8 cellular contexts compared by ENCODE assay signal in the genomic region with DNA sequence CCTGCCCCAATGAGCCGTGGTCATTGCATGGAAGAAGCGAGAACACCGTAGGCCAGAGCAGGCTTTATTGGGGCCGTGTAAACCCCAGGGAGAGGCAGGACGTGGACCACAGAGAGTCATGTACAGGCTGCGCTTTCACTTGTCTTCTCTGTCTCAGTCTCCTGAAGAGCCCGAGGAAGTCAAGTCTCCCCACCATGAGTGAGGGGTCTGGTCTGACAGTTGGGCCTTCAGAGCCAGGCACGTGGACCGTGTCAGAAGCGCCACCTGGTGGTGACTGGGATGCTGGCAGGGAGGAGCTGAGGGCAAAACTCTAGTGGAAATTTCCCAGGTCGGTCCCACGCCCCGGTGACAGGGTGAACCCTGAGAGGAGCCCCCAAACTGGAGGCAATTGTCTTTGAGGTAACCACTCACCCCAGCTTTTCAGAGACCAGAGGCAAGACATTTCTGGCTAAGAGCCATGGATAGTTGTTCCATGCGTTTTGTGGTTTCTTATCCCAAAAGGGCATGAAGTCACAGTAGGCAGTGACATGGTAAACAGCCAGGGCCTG. TPM values are rescaled to one million over a fixed set of nuclear protein-coding genes. Genes with fewer than 3 reads are reported as not detected.
A peak's percentile ranks its signal among the peaks of the same experiment; 100 is the strongest.
DNase-seq lines count a peak whose midpoint lies in the region; ATAC-seq and TF ChIP-seq lines count a peak whose summit lies in the region.

No MANE protein-coding gene starts in this region.

- WGBS in body of pancreas, 2 donors = 32 to 83% methylated on average over 3 to 13 of the region's 14 CpGs

- H3K27me3 ChIP-seq in WERI-Rb-1 (ENCODE audit: insufficient read depth, low read depth, severe bottlenecking) (no peaks in the 10 kb centered on the region), body of pancreas (no peaks in the 10 kb centered on the region)

- TF ChIP-seq CTCF in LNCAP (IDR thresholded peaks at IDR 0.05) = peak; percentile 97
- peak; percentile 94 for TF ChIP-seq CTCF in WERI-Rb-1 (IDR thresholded peaks at IDR 0.05; ENCODE audit: low read depth, low read length)
- TF ChIP-seq CTCF in body of pancreas (IDR thresholded peaks at IDR 0.05) = peak; percentile 74 to 92 (median 90)

- H3K27ac ChIP-seq in WERI-Rb-1 (peak overlapping the region; percentile 40), body of pancreas (no peak overlapping the region)

- H3K4me3 ChIP-seq in WERI-Rb-1 (ENCODE audit: low read depth, low read length) (no peak overlapping the region), body of pancreas (no peak overlapping the region)

- TF ChIP-seq POLR2A in body of pancreas (IDR thresholded peaks at IDR 0.05) = peak in 1 of 3 donors; percentile 9

- H3K4me1 ChIP-seq in body of pancreas = peaks cover 7% of the 10 kb centered on the region

- peaks cover 21% of the 10 kb centered on the region for H3K36me3 ChIP-seq in WERI-Rb-1
- H3K36me3 ChIP-seq in body of pancreas (replicated peaks in 1 of 2; ENCODE audit: insufficient read depth in 1 of 2, low read depth in 2 of 2) = peaks cover 3 to 24% of the 10 kb centered on the region in 2 donors

- H3K9me3 ChIP-seq in WERI-Rb-1 (ENCODE audit: severe bottlenecking) (no peaks in the 10 kb centered on the region), body of pancreas (no peaks in the 10 kb centered on the region)

- ATAC-seq in body of pancreas = peak; percentile 62
- no peak for ATAC-seq in HG02763 (IDR thresholded peaks at IDR 0.05; ENCODE audit: unreplicated experiment)

- DNase-seq in GDM1 (lab: John Stamatoyannopoulos, UW) = peak; percentile 46
- DNase-seq in WERI-Rb-1 = peak; percentile 82
- DNase-seq in body of pancreas = peak; percentile 61 to 76 (median 72)
- DNase-seq in islet precursor cell = peak; percentile 76
- peak; percentile 88 for DNase-seq in stimulated activated CD4-positive, alpha-beta T cell treated with anti-CD3 and anti-CD28 coated beads, Interleukin-2, amount 100 ng/mL, for 24 hours
- no peak for DNase-seq in DMS153 treated with DMSO at 0.1 percent for 48 hours (lab: John Stamatoyannopoulos, UW; ENCODE audit: unreplicated experiment)

- intact Hi-C loops in body of pancreas (cut with DNase I) = loop anchor here (5.0 kb wide), 1 partner anchor 43 kb away; no protein-coding TSS in a partner anchor

RNA-seq across cellular contexts. Expression of a gene that starts 17.4 kb away (rescaled TPM):
- total RNA-seq in body of pancreas = 10 to 100 TPM in 1 of 2 donors, 1 to 10 TPM in 1; 8.0 to 16.2 TPM

RNA-seq across cellular contexts. Expression of a gene that starts 24.0 kb away (rescaled TPM):
- total RNA-seq in body of pancreas = 10 to 100 TPM; 33.7 to 36.3 TPM

RNA-seq across cellular contexts. Expression of a gene that starts 29.7 kb away (rescaled TPM):
- under 1 TPM in 1 of 2 donors, not detected in 1; 0.52 TPM for total RNA-seq in body of pancreas

RNA-seq across cellular contexts. Expression of a gene that starts 49.7 kb away (rescaled TPM):
- 1 to 10 TPM; 2.3 to 6.6 TPM for total RNA-seq in body of pancreas
